16 cellular contexts compared by ENCODE assay signal in genomic region chr22:41260871-41261270, GRCh38.
"Had no signal": no experiment of that assay in that cellular context is flagged by ENCODE, and none has a peak within 500 bp of the region (broad histone marks: within the 10 kb centered on the region; RNA-seq: fewer than 3 reads in every experiment).

No MANE protein-coding gene starts in this region.

- ATAC-seq: gastrocnemius medialis; naive thymus-derived CD8-positive, alpha-beta T cell had no signal

- H3K4me1 ChIP-seq: colonic mucosa, gastrocnemius medialis, parathyroid adenoma had no signal

- H3K9me3 Mint-ChIP-seq: naive thymus-derived CD8-positive, alpha-beta T cell had no signal

- H3K4me3 Mint-ChIP-seq: activated naive CD8-positive, alpha-beta T cell; naive thymus-derived CD8-positive, alpha-beta T cell had no signal

- H3K9me3 ChIP-seq: colonic mucosa, gastrocnemius medialis, neutrophil, spleen had no signal

- H3K27me3 ChIP-seq: cardiac muscle cell, colonic mucosa, gastrocnemius medialis, neutrophil, spleen had no signal

- H2AFZ ChIP-seq: parathyroid adenoma had no signal

- H3K27me3 Mint-ChIP-seq: activated naive CD8-positive, alpha-beta T cell; naive thymus-derived CD8-positive, alpha-beta T cell had no signal

- H3K79me2 ChIP-seq: parathyroid adenoma had no signal

- H3K27ac Mint-ChIP-seq: activated naive CD8-positive, alpha-beta T cell had no signal

- H3K27ac ChIP-seq: cardiac muscle cell, colonic mucosa, gastrocnemius medialis, neutrophil, parathyroid adenoma, spleen had no signal

- H3K4me3 ChIP-seq: cardiac muscle cell, colonic mucosa, gastrocnemius medialis, spleen had no signal

- DNase-seq: activated CD4-positive, alpha-beta T cell treated with anti-CD3 and anti-CD28 coated beads, Interleukin-2, amount 50 U/mL, for 48 hours; activated gamma-delta T cell treated with Interleukin-2 at 50 U/mL for 16 hours; colonic mucosa; gastrocnemius medialis; head of caudate nucleus; kidney glomerular epithelial cell; mesenchymal stem cell; naive thymus-derived CD8-positive, alpha-beta T cell; spleen; stimulated activated CD4-positive, alpha-beta T cell treated with anti-CD3 and anti-CD28 coated beads, Interleukin-4, amount 100 ng/mL, for 4 hours; stimulated activated naive CD4-positive, alpha-beta T cell; SW 1271 had no signal
